27 cellular contexts compared by ENCODE assay signal in genomic region chr5:112549605-112550161, GRCh38.
DNase-seq lines count a peak whose midpoint lies in the region; ATAC-seq and TF ChIP-seq lines count a peak whose summit lies in the region.
"Had no signal": no experiment of that assay in that cellular context is flagged by ENCODE, and none has a peak within 500 bp of the region (broad histone marks: within the 10 kb centered on the region; RNA-seq: fewer than 3 reads in every experiment).

No MANE protein-coding gene starts in this region.

- H3K79me2 ChIP-seq in neural cell (replicated peaks; ENCODE audit: insufficient read depth, low read length): no peaks in the 10 kb centered on the region

- H2AFZ ChIP-seq in neural cell (ENCODE audit: low read depth, low read length): no peak overlapping the region
- H2AFZ ChIP-seq: GM23248 had no signal

- H3K9me3 ChIP-seq in neural cell (ENCODE audit: low read length): no peaks in the 10 kb centered on the region
- H3K9me3 ChIP-seq: breast epithelium, lower lobe of right lung, mucosa of descending colon, SJSA1, stomach, thyroid gland had no signal

- no peak for TF ChIP-seq EP300 in neural cell (conservative IDR thresholded peaks at IDR 0.05; ENCODE audit: poor library complexity, severe bottlenecking)

- no peaks in the 10 kb centered on the region for H3K27me3 ChIP-seq in neural cell (ENCODE audit: insufficient read depth, low read depth, low read length)
- H3K27me3 ChIP-seq: breast epithelium, SJSA1, stomach, thyroid gland had no signal

- H4K20me1 ChIP-seq in neural cell (ENCODE audit: insufficient read depth): no peaks in the 10 kb centered on the region

- H3F3A ChIP-seq in neural cell (ENCODE audit: insufficient read depth, low read length, poor library complexity, severe bottlenecking): peaks cover 5% of the 10 kb centered on the region

- no peaks in the 10 kb centered on the region for H3K36me3 ChIP-seq in neural cell (ENCODE audit: insufficient read depth, low read length)
- H3K36me3 ChIP-seq: breast epithelium, lower lobe of right lung, SJSA1, stomach, thyroid gland had no signal

- H3K4me2 ChIP-seq in neural cell (ENCODE audit: low read length): no peak overlapping the region

- DNase-seq in NCI-H526 treated with DMSO at 0.1 percent for 48 hours (lab: John Stamatoyannopoulos, UW) (peak; percentile 30), hypothalamus (lab: John Stamatoyannopoulos, UW) (no peak)
- DNase-seq in effector CD8-positive, alpha-beta T cell (lab: John Stamatoyannopoulos, UW): no peak
- DNase-seq: activated CD4-positive, alpha-beta memory T cell treated with anti-CD3 and anti-CD28 coated beads for 36 hours; activated CD4-positive, CD25-positive, alpha-beta regulatory T cell treated with anti-CD3 and anti-CD28 coated beads, Interleukin-2, amount 50 U/mL, for 72 hours; activated CD8-positive, alpha-beta memory T cell treated with anti-CD3 and anti-CD28 coated beads, Interleukin-2, amount 50 U/mL, for 4 hours; activated naive CD4-positive, alpha-beta T cell treated with anti-CD3 and anti-CD28 coated beads, Interleukin-2, amount 50 U/mL, for 16 hours; effector CD4-positive, alpha-beta T cell; GM23248; lower lobe of right lung; mucosa of descending colon; NCI-H1105; NCI-H2029; NCI-H69; RPMI8226; stomach; T-helper 1 cell; thyroid gland had no signal

- H3K9ac ChIP-seq in neural cell (ENCODE audit: low read length): no peak overlapping the region
- H3K9ac ChIP-seq: GM23248 had no signal

- TF ChIP-seq RAD21 in neural cell (conservative IDR thresholded peaks at IDR 0.05): no peak

- TF ChIP-seq CTCF in neural cell (IDR thresholded peaks at IDR 0.05; ENCODE audit: poor library complexity, severe bottlenecking): no peak

- peak overlapping the region; percentile 44 for H3K27ac ChIP-seq in neural cell (ENCODE audit: low read length)
- H3K27ac ChIP-seq: breast epithelium, epithelial cell of prostate, GM23248, lower lobe of right lung, SJSA1, stomach, thyroid gland had no signal

- ATAC-seq in GM18511 (IDR thresholded peaks at IDR 0.05; ENCODE audit: unreplicated experiment) (peak; percentile 17), HG02678 (IDR thresholded peaks at IDR 0.05; ENCODE audit: unreplicated experiment) (peak; percentile 28), GM18519 (IDR thresholded peaks at IDR 0.05; ENCODE audit: low FRiP score, unreplicated experiment) (no peak), GM21717 (IDR thresholded peaks at IDR 0.05; ENCODE audit: unreplicated experiment) (no peak)
- ATAC-seq: lower lobe of right lung; natural killer cell treated with Interleukin-12 subunit alpha and Interleukin-12 subunit beta and Interleukin-15 and Interleukin-18, amount 100 ng/mL, for 72 hours had no signal

- H3K9me2 ChIP-seq in neural cell (ENCODE audit: insufficient read depth, low read length): no peaks in the 10 kb centered on the region

- H3K4me3 ChIP-seq in neural cell (ENCODE audit: low read length): no peak overlapping the region
- H3K4me3 ChIP-seq: breast epithelium, GM23248, lower lobe of right lung, mucosa of descending colon, SJSA1, stomach, thyroid gland had no signal

TF ChIP-seq in neural cell, 6 proteins besides CTCF, POLR2A, EP300 and RAD21:
- TF ChIP-seq TAF1 (IDR thresholded peaks at IDR 0.05; ENCODE audit: low read depth): no peak
- no peak for TF ChIP-seq EZH2 (IDR thresholded peaks at IDR 0.05; ENCODE audit: borderline replicate concordance, insufficient read depth, low read length, poor library complexity, severe bottlenecking)
- no peak for TF ChIP-seq REST (IDR thresholded peaks at IDR 0.05; ENCODE audit: borderline replicate concordance)
- no peak for TF ChIP-seq POLR2AphosphoS5 (IDR thresholded peaks at IDR 0.05)

Comparison
In these comparisons a context has a peak if more than half of its experiments do, and no peak if none do; other contexts are left out.
1. ATAC-seq: peak in GM18511 (single experiment) and HG02678 (single experiment); none in GM18519 (single experiment) and GM21717 (single experiment).